In the genomic region with DNA sequence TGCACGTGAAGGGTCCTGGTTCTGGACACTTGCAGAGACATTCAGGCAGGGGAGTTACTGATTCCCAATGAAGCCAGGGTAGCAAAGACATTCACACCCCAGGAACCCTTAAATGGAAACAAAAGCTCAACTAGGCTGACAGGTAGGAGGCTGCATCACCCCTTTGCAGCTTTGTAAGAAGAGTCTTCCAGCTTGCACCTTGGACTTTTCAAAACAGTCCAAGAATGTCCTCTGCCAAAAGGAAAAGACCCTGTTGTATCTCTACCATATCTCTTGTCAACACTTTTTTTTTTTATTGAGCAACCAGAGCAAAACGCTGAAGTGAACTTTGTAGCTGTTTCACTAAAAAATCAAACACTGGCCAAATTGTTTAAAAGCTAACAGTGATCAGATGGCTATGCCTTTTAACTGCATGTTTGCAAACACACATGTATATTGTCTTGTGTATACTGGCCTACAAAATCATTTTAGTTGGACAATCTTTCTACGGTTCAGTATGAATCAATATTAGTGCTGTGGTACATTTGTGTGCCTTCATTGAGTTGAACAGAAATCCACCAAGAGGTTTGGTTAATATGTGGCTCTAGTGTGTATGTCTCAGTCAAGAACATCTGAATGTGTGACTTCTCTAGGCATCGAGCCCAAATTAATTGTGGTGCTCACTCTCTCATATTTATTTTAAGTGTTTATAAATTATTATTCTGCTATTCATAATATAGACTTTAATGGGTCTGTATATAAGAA, we compare ENCODE assay signal across 27 cellular contexts.
"Had no signal": no experiment of that assay in that cellular context is flagged by ENCODE, and none has a peak within 500 bp of the region (broad histone marks: within the 10 kb centered on the region; RNA-seq: fewer than 3 reads in every experiment).

No MANE protein-coding gene starts in this region.

- H3K9me3 Mint-ChIP-seq: activated naive CD8-positive, alpha-beta T cell treated with anti-CD3 and anti-CD28 coated beads for 36 hours; endodermal cell; naive thymus-derived CD4-positive, alpha-beta T cell; neural crest cell; stimulated activated naive CD8-positive, alpha-beta T cell treated with anti-CD3 and anti-CD28 coated beads, Interleukin-15, Interleukin-2, amounts not matched to agents 100 ng/mL and 50 ng/mL, for 24 hours; T-cell; T-helper 2 cell treated with Interferon-gamma antibody and Interleukin-4, amounts not matched to agents 5 μg/mL and 100 μg/mL, for 36 hours had no signal

- H3K27me3 ChIP-seq: esophagus squamous epithelium, gastrocnemius medialis, thyroid gland, upper lobe of right lung had no signal

- H3K27ac Mint-ChIP-seq: activated CD4-positive, alpha-beta T cell treated with anti-CD3 and anti-CD28 coated beads for 36 hours; activated naive CD8-positive, alpha-beta T cell treated with anti-CD3 and anti-CD28 coated beads for 36 hours; endodermal cell; naive thymus-derived CD4-positive, alpha-beta T cell; stimulated activated naive CD8-positive, alpha-beta T cell treated with anti-CD3 and anti-CD28 coated beads, Interleukin-15, Interleukin-2, amounts not matched to agents 100 ng/mL and 50 ng/mL, for 24 hours; T-cell; T-helper 2 cell treated with Interferon-gamma antibody and Interleukin-4, amounts not matched to agents 5 μg/mL and 100 μg/mL, for 36 hours had no signal

- H3K4me1 Mint-ChIP-seq: activated CD4-positive, alpha-beta T cell treated with anti-CD3 and anti-CD28 coated beads for 36 hours; activated naive CD8-positive, alpha-beta T cell treated with anti-CD3 and anti-CD28 coated beads for 36 hours; naive thymus-derived CD4-positive, alpha-beta T cell; neural crest cell; T-cell had no signal

- H3K9me3 ChIP-seq: esophagus squamous epithelium, gastrocnemius medialis, lower lobe of right lung, prostate gland, thyroid gland, upper lobe of right lung had no signal

- H3K36me3 ChIP-seq: esophagus squamous epithelium, gastrocnemius medialis, lower lobe of right lung, prostate gland, thyroid gland, upper lobe of right lung, WERI-Rb-1 had no signal

- ATAC-seq: activated CD4-positive, alpha-beta T cell treated with anti-CD3 and anti-CD28 coated beads for 36 hours; gastrocnemius medialis; left cardiac atrium; lower lobe of right lung; naive thymus-derived CD4-positive, alpha-beta T cell; T-cell; upper lobe of right lung had no signal

- H3K36me3 Mint-ChIP-seq: activated naive CD8-positive, alpha-beta T cell treated with anti-CD3 and anti-CD28 coated beads for 36 hours; naive thymus-derived CD4-positive, alpha-beta T cell; T-cell had no signal

- DNase-seq: activated CD4-positive, alpha-beta T cell treated with anti-CD3 and anti-CD28 coated beads for 36 hours; activated CD4-positive, alpha-beta T cell treated with anti-CD3 and anti-CD28 coated beads, Interleukin-2, amount 50 U/mL, for 48 hours; activated naive CD4-positive, alpha-beta T cell treated with Interleukin-2 at 50 U/mL for 16 hours; activated naive CD8-positive, alpha-beta T cell treated with anti-CD3 and anti-CD28 coated beads for 36 hours; activated T-cell treated with anti-CD3 and anti-CD28 coated beads, Interleukin-2, amount 50 U/mL, for 48 hours; amniotic stem cell; cerebellar nuclear complex; cortex of kidney; endodermal cell; esophagus squamous epithelium; gastrocnemius medialis; head of caudate nucleus; left cardiac atrium; lower lobe of right lung; naive thymus-derived CD4-positive, alpha-beta T cell; occipital lobe; stimulated activated CD4-positive, alpha-beta T cell treated with anti-CD3 and anti-CD28 coated beads, Interleukin-12 subunit alpha, Interleukin-12 subunit beta, amount 100 ng/mL, for 4 hours; stimulated activated CD4-positive, alpha-beta T cell treated with anti-CD3 and anti-CD28 coated beads, Interleukin-4, amount 100 ng/mL, for 4 hours; substantia nigra; T-cell; thyroid gland; upper lobe of right lung; WERI-Rb-1 had no signal

- H3K27ac ChIP-seq: esophagus squamous epithelium, gastrocnemius medialis, lower lobe of right lung, prostate gland, thyroid gland, upper lobe of right lung, WERI-Rb-1 had no signal

- H3K4me3 Mint-ChIP-seq: activated CD4-positive, alpha-beta T cell treated with anti-CD3 and anti-CD28 coated beads for 36 hours; activated naive CD8-positive, alpha-beta T cell treated with anti-CD3 and anti-CD28 coated beads for 36 hours; endodermal cell; naive thymus-derived CD4-positive, alpha-beta T cell; neural crest cell; stimulated activated naive CD8-positive, alpha-beta T cell treated with anti-CD3 and anti-CD28 coated beads, Interleukin-15, Interleukin-2, amounts not matched to agents 100 ng/mL and 50 ng/mL, for 24 hours; T-cell; T-helper 2 cell treated with Interferon-gamma antibody and Interleukin-4, amounts not matched to agents 5 μg/mL and 100 μg/mL, for 36 hours had no signal

- H3K27me3 Mint-ChIP-seq: activated CD4-positive, alpha-beta T cell treated with anti-CD3 and anti-CD28 coated beads for 36 hours; activated naive CD8-positive, alpha-beta T cell treated with anti-CD3 and anti-CD28 coated beads for 36 hours; T-cell had no signal

- H3K4me1 ChIP-seq: esophagus squamous epithelium, gastrocnemius medialis, lower lobe of right lung, prostate gland, thyroid gland, upper lobe of right lung had no signal

- H3K4me3 ChIP-seq: esophagus squamous epithelium, gastrocnemius medialis, lower lobe of right lung, prostate gland, thyroid gland, upper lobe of right lung had no signal
